In the genomic region with DNA sequence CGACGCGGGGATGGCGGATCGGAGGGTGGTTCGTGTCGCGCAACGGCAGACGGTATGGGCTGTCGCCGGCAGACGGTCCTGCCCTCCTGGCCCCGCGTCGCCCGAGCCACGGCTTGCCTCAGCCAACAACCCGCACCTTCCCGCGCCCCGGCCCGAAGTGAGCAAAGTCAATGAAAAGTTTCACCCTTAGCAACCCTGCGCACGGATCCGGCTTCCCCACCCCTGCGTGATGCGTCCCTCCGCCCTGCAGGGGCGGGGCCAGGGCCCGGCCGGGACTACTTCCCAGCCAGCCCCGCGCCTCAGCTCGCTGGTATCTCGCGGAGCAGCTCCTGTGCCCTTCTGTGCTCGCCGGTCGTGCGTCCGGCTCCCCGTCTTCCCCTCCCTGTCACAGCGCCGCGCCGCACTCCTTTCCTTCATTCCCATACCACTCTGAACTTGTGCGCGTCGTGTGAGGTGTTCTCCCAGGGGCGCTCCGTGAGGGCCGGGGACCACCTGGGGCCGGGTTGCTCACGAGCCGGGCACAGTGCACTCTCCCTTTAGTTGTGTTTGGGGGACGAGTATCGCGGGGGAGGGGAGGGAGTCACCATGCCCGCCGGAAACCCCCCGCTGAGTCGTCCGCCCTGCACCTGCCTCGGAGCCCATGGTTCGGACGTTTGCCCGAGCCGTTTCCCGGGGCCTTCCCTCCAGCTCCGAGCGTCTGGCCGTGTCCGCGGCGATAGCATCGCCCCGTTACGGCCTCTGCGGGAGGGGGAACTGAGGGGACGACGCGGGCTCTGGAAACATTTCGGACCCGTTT, we compare ENCODE assay signal across 1 cellular context.
TF ChIP-seq lines count a peak whose summit lies in the region.

A gene with protein sequence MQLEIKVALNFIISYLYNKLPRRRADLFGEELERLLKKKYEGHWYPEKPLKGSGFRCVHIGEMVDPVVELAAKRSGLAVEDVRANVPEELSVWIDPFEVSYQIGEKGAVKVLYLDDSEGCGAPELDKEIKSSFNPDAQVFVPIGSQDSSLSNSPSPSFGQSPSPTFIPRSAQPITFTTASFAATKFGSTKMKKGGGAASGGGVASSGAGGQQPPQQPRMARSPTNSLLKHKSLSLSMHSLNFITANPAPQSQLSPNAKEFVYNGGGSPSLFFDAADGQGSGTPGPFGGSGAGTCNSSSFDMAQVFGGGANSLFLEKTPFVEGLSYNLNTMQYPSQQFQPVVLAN (minus strand): TSS at position 163 of the 796 bp plus-strand sequence. CDS start 9,456 bp downstream, outside the sequence.

TF ChIP-seq in IMR-90, 13 proteins besides CTCF, POLR2A, EP300 and RAD21 (continued from another document):
- TF ChIP-seq FOS (IDR thresholded peaks at IDR 0.05; ENCODE audit: low read depth, low read length), result no peak; the same call in 1 of the 2 replicates
- TF ChIP-seq MAFK (IDR thresholded peaks at IDR 0.05; ENCODE audit: low read depth, low read length), result no peak
TF ChIP-seq in IMR-90: peak in this region for 7.
